19 cellular contexts compared by ENCODE assay signal in genomic region chr15:42621386-42621785, GRCh38. TPM values are rescaled to one million over a fixed set of nuclear protein-coding genes. Genes with fewer than 3 reads are reported as not detected.
A peak's percentile ranks its signal among the peaks of the same experiment; 100 is the strongest.
DNase-seq lines count a peak whose midpoint lies in the region; ATAC-seq, FAIRE-seq and TF ChIP-seq lines count a peak whose summit lies in the region.
"Had no signal": no experiment of that assay in that cellular context is flagged by ENCODE, and none has a peak within 500 bp of the region (broad histone marks: within the 10 kb centered on the region; RNA-seq: fewer than 3 reads in every experiment).

No MANE protein-coding gene starts in this region.

- no peak overlapping the region for H4K8ac ChIP-seq in H1 (ENCODE audit: extremely low read depth, insufficient read depth, low read length)

- H2BK120ac ChIP-seq in H1 (replicated peaks; ENCODE audit: low read depth, low read length), result peak overlapping the region; percentile 15

- BruUV-seq in HepG2 (replicated peaks; lab: Mats Ljungman, UMichigan), result no TSS peak

- H4K91ac ChIP-seq in H1 (replicated peaks; ENCODE audit: insufficient read length, low read length), result no peak overlapping the region

- H3K79me1 ChIP-seq in H1 (ENCODE audit: low read depth, low read length), result no peaks in the 10 kb centered on the region

- no peak for TF ChIP-seq CTCF in HepG2 (CRISPR knock-in tag; IDR thresholded peaks at IDR 0.05)
- no peak for TF ChIP-seq CTCF in right lobe of liver (IDR thresholded peaks at IDR 0.05)
- no peak for TF ChIP-seq CTCF in Loucy (conservative IDR thresholded peaks at IDR 0.05; ENCODE audit: low read length)
- TF ChIP-seq CTCF in H1 (IDR thresholded peaks at IDR 0.05; ENCODE audit: control extremely low read depth in 1 of 3, insufficient read depth in 1 of 3, low read depth in 1 of 3, low read length in 3 of 3), result no peak

- in situ Hi-C loops in HepG2 (cut with HindIII; ENCODE audit: extremely low pct_ligation_motif_present, low pct_unique_long_range_greater_than_20kb), result no loop called here

- intact Hi-C loops in HepG2 (cut with micrococcal nuclease; ENCODE audit: unreplicated experiment), result no loop called here
- intact Hi-C loops in right lobe of liver (cut with DNase I), result no loop called here
- intact Hi-C loops in activated CD4-positive, alpha-beta T cell treated with anti-CD3 and anti-CD28 coated beads, Interleukin-2, amount 10 ng/mL, durations not matched to agents 24 days and 14 days (cut with micrococcal nuclease), result no loop called here

- no peak for TF ChIP-seq POLR2A in HepG2 (IDR thresholded peaks at IDR 0.05; ENCODE audit: insufficient read depth in 1 of 2, low read depth in 2 of 2, low read length in 2 of 2)
- no peak for TF ChIP-seq POLR2A in right lobe of liver (IDR thresholded peaks at IDR 0.05)
- no peak for TF ChIP-seq POLR2A in H1 (IDR thresholded peaks at IDR 0.05; ENCODE audit: control extremely low read depth in 1 of 2, low read depth in 2 of 2, low read length in 2 of 2)

- ATAC-seq in HepG2, result no peak
- no peak for ATAC-seq in right lobe of liver
- ATAC-seq in GM18861 (IDR thresholded peaks at IDR 0.05; ENCODE audit: unreplicated experiment), result no peak
- ATAC-seq: CD8-positive, alpha-beta T cell had no signal

- H3K23ac ChIP-seq in H1 (ENCODE audit: insufficient read length), result no peak overlapping the region

- H3K4me2 ChIP-seq in HepG2 (ENCODE audit: low read depth, low read length), result no peak overlapping the region
- peak overlapping the region; percentile 3 for H3K4me2 ChIP-seq in Loucy (ENCODE audit: low read depth, low read length, poor library complexity, severe bottlenecking)
- H3K4me2 ChIP-seq in H1 (ENCODE audit: insufficient read depth in 1 of 2, low read depth in 2 of 2, low read length in 2 of 2), result no peak overlapping the region
- H3K4me2 ChIP-seq: BLaER1 had no signal

- no peaks in the 10 kb centered on the region for H3K9me3 Mint-ChIP-seq in activated CD4-positive, alpha-beta T cell treated with anti-CD3 and anti-CD28 coated beads, Interleukin-2, amount 10 ng/mL, durations not matched to agents 24 days and 14 days
- H3K9me3 Mint-ChIP-seq: CD8-positive, alpha-beta T cell had no signal

- 100% methylated on average over 1 of the region's 1 CpG for WGBS in HepG2 (ENCODE audit: low lambda C conversion rate)
- 92% methylated on average over 1 of the region's 1 CpG for WGBS in right lobe of liver (ENCODE audit: insufficient coverage, low coverage, low lambda C conversion rate, missing lambda C conversion rate)
- 83% methylated on average over 1 of the region's 1 CpG; no CpG with 5 or more reads in 1 of the 2 experiments for WGBS in H1 (ENCODE audit: extremely low coverage in 1 of 2, insufficient coverage in 1 of 2, insufficient read length in 1 of 2, insufficient replicate concordance in 2 of 2, low coverage in 1 of 2, low lambda C conversion rate in 2 of 2, missing lambda C conversion rate in 1 of 2), 2 experiments

- H3K9ac ChIP-seq in HepG2 (ENCODE audit: insufficient read depth, low read depth, low read length) (no peak overlapping the region), Loucy (ENCODE audit: low read depth, low read length, poor library complexity, severe bottlenecking) (no peak overlapping the region), H1 (replicated peaks in 1 of 4; ENCODE audit: extremely low read depth in 1 of 4, low read depth in 3 of 4, low read length in 3 of 4) (no peak overlapping the region)
- H3K9ac ChIP-seq: BLaER1 had no signal

- no peak overlapping the region for H4K5ac ChIP-seq in H1 (ENCODE audit: insufficient read length, low read depth, low read length)

- H3K9me3 ChIP-seq in HepG2 (ENCODE audit: low read length) (no peaks in the 10 kb centered on the region), right lobe of liver (no peaks in the 10 kb centered on the region), Loucy (ENCODE audit: insufficient read depth, low read depth, low read length) (no peaks in the 10 kb centered on the region), H1 (ENCODE audit: insufficient read depth in 2 of 2, low read depth in 1 of 2, low read length in 1 of 2) (no peaks in the 10 kb centered on the region)
- H3K9me3 ChIP-seq: BLaER1 had no signal

- no peak overlapping the region for H3K4ac ChIP-seq in H1 (replicated peaks; ENCODE audit: insufficient read length, low read depth, low read length)

- no peak overlapping the region; the same call in 1 of the 2 replicates for H2BK15ac ChIP-seq in H1 (ENCODE audit: low read length)

- no peak overlapping the region for H3K4me3 Mint-ChIP-seq in activated CD4-positive, alpha-beta T cell treated with anti-CD3 and anti-CD28 coated beads, Interleukin-2, amount 10 ng/mL, durations not matched to agents 24 days and 14 days
- H3K4me3 Mint-ChIP-seq: CD14-positive monocyte; CD8-positive, alpha-beta T cell had no signal

- TF ChIP-seq EP300 in HepG2 (IDR thresholded peaks at IDR 0.05; ENCODE audit: low read depth in 2 of 2, low read length in 2 of 2) (no peak), HepG2 (CRISPR knock-in tag; IDR thresholded peaks at IDR 0.05; ENCODE audit: borderline replicate concordance) (no peak), H1 (IDR thresholded peaks at IDR 0.05; ENCODE audit: borderline replicate concordance in 1 of 2, low read depth in 2 of 2, low read length in 2 of 2) (no peak)

- no peaks in the 10 kb centered on the region for H3K27me3 Mint-ChIP-seq in activated CD4-positive, alpha-beta T cell treated with anti-CD3 and anti-CD28 coated beads, Interleukin-2, amount 10 ng/mL, durations not matched to agents 24 days and 14 days

- POLR2A ChIA-PET in HepG2 (lab: Yijun Ruan, JAX) (no interaction called here), H1 (lab: Charles Lee; ENCODE audit: partially characterized antibody) (no interaction called here)

- no peak overlapping the region for H3K27ac Mint-ChIP-seq in activated CD4-positive, alpha-beta T cell treated with anti-CD3 and anti-CD28 coated beads, Interleukin-2, amount 10 ng/mL, durations not matched to agents 24 days and 14 days
- H3K27ac Mint-ChIP-seq: CD14-positive monocyte had no signal

- CTCF ChIA-PET in HepG2 (lab: Yijun Ruan, JAX; ENCODE audit: low intra/inter-chr PET ratio, low total read pairs) (no interaction called here), H1 (lab: Charles Lee; ENCODE audit: partially characterized antibody) (interaction anchor here (1.0 to 1.9 kb wide), 5 partner anchors 9 to 37 kb away, joined by 3 to 6 read pairs (median 4); no protein-coding TSS in a partner anchor)

- no peak overlapping the region for H3K14ac ChIP-seq in H1 (ENCODE audit: insufficient read length)

- no peak overlapping the region for H2AFZ ChIP-seq in HepG2 (ENCODE audit: low read length)
- H2AFZ ChIP-seq in Loucy (ENCODE audit: low read length), result no peak overlapping the region
- H2AFZ ChIP-seq in H1 (ENCODE audit: low read length), result no peak overlapping the region

- no peaks in the 10 kb centered on the region for H3K27me3 ChIP-seq in HepG2 (ENCODE audit: control insufficient read depth in 1 of 2, insufficient read depth in 2 of 2, low read length in 2 of 2)
- no peaks in the 10 kb centered on the region for H3K27me3 ChIP-seq in right lobe of liver
- no peaks in the 10 kb centered on the region for H3K27me3 ChIP-seq in Loucy (ENCODE audit: insufficient read depth, low read length, poor library complexity, severe bottlenecking)
- no peaks in the 10 kb centered on the region for H3K27me3 ChIP-seq in H1 (replicated peaks in 1 of 4; ENCODE audit: control insufficient read depth in 3 of 4, extremely low read depth in 1 of 4, insufficient read depth in 3 of 4, low read length in 3 of 4)
- H3K27me3 ChIP-seq: BLaER1 had no signal

- H2BK20ac ChIP-seq in H1 (ENCODE audit: low read length), result no peak overlapping the region

- DNase-seq in HepG2 (ENCODE audit: low spot score) (no peak), right lobe of liver (no peak), H1 (ENCODE audit: low read depth in 1 of 2, low spot score in 2 of 2) (no peak), H4 (ENCODE audit: low spot score) (no peak), iPS-NIHi7 (ENCODE audit: extremely low spot score) (no peak)
- DNase-seq in activated CD4-positive, alpha-beta T cell treated with anti-CD3 and anti-CD28 coated beads, Interleukin-2, amount 10 ng/mL, durations not matched to agents 24 days and 14 days, result no peak
- DNase-seq: 8988T; Calu3; CD8-positive, alpha-beta T cell; DMS53; DND-41; EL; GOT3; HCEC 1CT had no signal

- no peaks in the 10 kb centered on the region for H4K20me1 ChIP-seq in HepG2 (ENCODE audit: insufficient read depth, low read length)
- no peaks in the 10 kb centered on the region for H4K20me1 ChIP-seq in Loucy (ENCODE audit: insufficient read depth, low read length, poor library complexity, severe bottlenecking)
- H4K20me1 ChIP-seq in H1 (replicated peaks in 1 of 2; ENCODE audit: control insufficient read depth in 1 of 2, insufficient read depth in 2 of 2, low read length in 2 of 2), result no peaks in the 10 kb centered on the region
- H4K20me1 ChIP-seq: BLaER1 had no signal

- no peak overlapping the region for H3K56ac ChIP-seq in H1 (replicated peaks; ENCODE audit: insufficient read length, low read depth, low read length)

- no peak overlapping the region for H2AK5ac ChIP-seq in H1 (ENCODE audit: low read depth, low read length)

- peaks cover 4% of the 10 kb centered on the region for H3K4me1 Mint-ChIP-seq in activated CD4-positive, alpha-beta T cell treated with anti-CD3 and anti-CD28 coated beads, Interleukin-2, amount 10 ng/mL, durations not matched to agents 24 days and 14 days

- H3K9me2 ChIP-seq in Loucy (replicated peaks; ENCODE audit: low read depth, low read length), result no peaks in the 10 kb centered on the region

- H3F3A ChIP-seq in Loucy (ENCODE audit: low read depth), result peaks cover 3% of the 10 kb centered on the region; the same call in 1 of the 2 replicates

- no peak overlapping the region for H2BK5ac ChIP-seq in H1 (ENCODE audit: low read depth, low read length)

- H3K4me1 ChIP-seq in HepG2 (ENCODE audit: insufficient read depth, low read length) (peaks cover 11% of the 10 kb centered on the region), right lobe of liver (no peaks in the 10 kb centered on the region), Loucy (ENCODE audit: insufficient read depth, low read length, poor library complexity, severe bottlenecking) (peaks cover 36% of the 10 kb centered on the region), H1 (replicated peaks in 1 of 4; ENCODE audit: control insufficient read depth in 3 of 4, insufficient read depth in 4 of 4, low read length in 3 of 4) (peaks cover 2 to 10% (median 3%) of the 10 kb centered on the region in 4 experiments; a peak in 2 of 7 replicates)

- H3K4me3 ChIP-seq in HepG2 (replicated peaks in 1 of 3; ENCODE audit: insufficient read depth in 1 of 3, low read depth in 2 of 3, low read length in 3 of 3), result no peak overlapping the region
- no peak overlapping the region for H3K4me3 ChIP-seq in right lobe of liver
- H3K4me3 ChIP-seq in Loucy (ENCODE audit: low read length, poor library complexity, severe bottlenecking), result no peak overlapping the region
- no peak overlapping the region for H3K4me3 ChIP-seq in H1 (ENCODE audit: extremely low read depth in 1 of 4, insufficient read depth in 2 of 4, low read depth in 3 of 4, low read length in 4 of 4)
- H3K4me3 ChIP-seq: BLaER1 had no signal

- no peaks in the 10 kb centered on the region for H3K23me2 ChIP-seq in H1 (ENCODE audit: low read depth, low read length)

- H3K36me3 Mint-ChIP-seq in activated CD4-positive, alpha-beta T cell treated with anti-CD3 and anti-CD28 coated beads, Interleukin-2, amount 10 ng/mL, durations not matched to agents 24 days and 14 days (ENCODE audit: low read depth), result peaks cover 1% of the 10 kb centered on the region
- H3K36me3 Mint-ChIP-seq: CD14-positive monocyte; CD8-positive, alpha-beta T cell had no signal

- FAIRE-seq in HepG2 (lab: Jason Lieb, UNC) (no peak), H1 (lab: Jason Lieb, UNC) (no peak)
- FAIRE-seq: GM12891 had no signal

- H3K36me3 ChIP-seq in HepG2 (replicated peaks in 1 of 2; ENCODE audit: control insufficient read depth in 1 of 2, insufficient read depth in 2 of 2, low read length in 2 of 2), result peaks cover 2 to 4% of the 10 kb centered on the region in 2 experiments; a peak in 1 of 5 replicates
- no peaks in the 10 kb centered on the region for H3K36me3 ChIP-seq in right lobe of liver
- H3K36me3 ChIP-seq in Loucy (ENCODE audit: insufficient read depth, low read length), result no peaks in the 10 kb centered on the region
- H3K36me3 ChIP-seq in H1 (ENCODE audit: control insufficient read depth in 2 of 4, insufficient read depth in 4 of 4, low read length in 3 of 4), result no peaks in the 10 kb centered on the region

- H3K27ac ChIP-seq in HepG2 (ENCODE audit: extremely low read length, insufficient read depth, low read length) (peak overlapping the region; percentile 22), right lobe of liver (no peak overlapping the region), H1 (ENCODE audit: low read depth, low read length) (no peak overlapping the region)
- H3K27ac ChIP-seq: BLaER1 had no signal

- no peak overlapping the region for H3K18ac ChIP-seq in H1 (ENCODE audit: extremely low read depth, low read length)

- TF ChIP-seq RAD21 in HepG2 (CRISPR knock-in tag; IDR thresholded peaks at IDR 0.05), result no peak
- TF ChIP-seq RAD21 in H1 (IDR thresholded peaks at IDR 0.05 in 1 of 2, conservative IDR thresholded peaks at IDR 0.05 in 1 of 2; ENCODE audit: low read depth in 2 of 2, low read length in 2 of 2), result no peak

- H3K79me2 ChIP-seq in HepG2 (ENCODE audit: insufficient read depth, low read length) (no peaks in the 10 kb centered on the region), Loucy (ENCODE audit: insufficient read depth, low read length) (peaks cover 13% of the 10 kb centered on the region; the same call in 1 of the 2 replicates), H1 (ENCODE audit: control insufficient read depth in 1 of 2, insufficient read depth in 2 of 2, low read length in 2 of 2) (no peaks in the 10 kb centered on the region)

- no peak overlapping the region for H2BK12ac ChIP-seq in H1 (ENCODE audit: low read depth, low read length)

RNA-seq across cellular contexts. Expression of gene STARD9, which starts 46.0 kb away (rescaled TPM):
- 2.7 and 5.3 TPM in 2 replicates for total RNA-seq in HepG2 (2016; rRNA removed; fragmentation: Illumina TruSeq; extraction: Trizol)
- total RNA-seq in HepG2 (2016; cell fraction: cytosol; rRNA removed; fragmentation: Illumina TruSeq; extraction: Trizol; ENCODE audit: low read depth), result 1.0 and 1.3 TPM in 2 replicates
- total RNA-seq in HepG2 (2016; cell fraction: insoluble cytoplasmic fraction; rRNA removed; fragmentation: Illumina TruSeq; extraction: Trizol), result 2.6 and 4.9 TPM in 2 replicates
- total RNA-seq in HepG2 (2016; cell fraction: membrane; rRNA removed; fragmentation: Illumina TruSeq; extraction: Trizol), result 0.86 and 1.4 TPM in 2 replicates
- total RNA-seq in HepG2 (2016; cell fraction: nucleus; rRNA removed; fragmentation: Illumina TruSeq; extraction: Trizol), result 9.0 and 12.9 TPM in 2 replicates
- 7.5 and 9.0 TPM in 2 replicates for polyA plus RNA-seq in HepG2 (2011; rRNA removed)
- 1.7 and 1.9 TPM in 2 replicates for polyA plus RNA-seq in HepG2 (2011; cell fraction: cytosol; rRNA removed)
- polyA plus RNA-seq in HepG2 (2011; cell fraction: nucleus; rRNA removed), result 57.0 and 60.2 TPM in 2 replicates
- 5.9 and 8.8 TPM in 2 replicates for polyA plus RNA-seq in HepG2 (2012)
- 0.23 and 0.53 TPM in 2 replicates for polyA plus RNA-seq in HepG2 (2016; cell fraction: cytosol; fragmentation: Illumina TruSeq; extraction: Trizol; ENCODE audit: low read depth)
- polyA plus RNA-seq in HepG2 (2016; cell fraction: insoluble cytoplasmic fraction; fragmentation: Illumina TruSeq; extraction: Trizol; ENCODE audit: low read depth), result 1.4 and 1.8 TPM in 2 replicates
- polyA plus RNA-seq in HepG2 (2016; cell fraction: membrane; fragmentation: Illumina TruSeq; extraction: Trizol; ENCODE audit: low read depth), result 0.34 and 0.55 TPM in 2 replicates
- polyA plus RNA-seq in HepG2 (2016; cell fraction: nucleus; fragmentation: Illumina TruSeq; extraction: Trizol; ENCODE audit: insufficient read depth, low read depth), result 20.5 and 20.8 TPM in 2 replicates
- polyA minus RNA-seq in HepG2 (2011; rRNA and poly(A)+ RNA removed; ENCODE audit: low replicate concordance), result 8.8 and 8.9 TPM in 2 replicates
- 1.9 and 2.0 TPM in 2 replicates for polyA minus RNA-seq in HepG2 (2011; cell fraction: cytosol; rRNA and poly(A)+ RNA removed)
- 28.7 and 30.3 TPM in 2 replicates for polyA minus RNA-seq in HepG2 (2011; cell fraction: nucleus; rRNA and poly(A)+ RNA removed)
- 1 to 10 TPM in 5 of 6 experiments, under 1 TPM in 1; 0.70 to 3.1 (median 1.5) TPM for total RNA-seq in right lobe of liver
- 6.0 and 7.0 TPM in 2 replicates for total RNA-seq in H1 (2021; fragmentation: NEBNext Ultra II Directional; extraction: Animal tissue kit (Norgen Biotek cat#: 25700))
- 2.8 and 3.3 TPM in 2 replicates for polyA plus RNA-seq in H1 (2011; rRNA removed)
- polyA plus RNA-seq in H1 (2011; cell fraction: cytosol; rRNA removed), result 3.2 TPM
- polyA plus RNA-seq in H1 (2011; cell fraction: nucleus; rRNA removed), result 17.0 TPM
- polyA plus RNA-seq in H1 (2012, experiment 1 of 2), result 4.0 to 5.0 TPM (median 4.5 TPM) in 4 replicates
- 0.31 TPM for polyA plus RNA-seq in H1 (2012, experiment 2 of 2)
- polyA plus RNA-seq in H1 (2013, experiment 1 of 2), result 2.6 TPM
- 2.0 TPM for polyA plus RNA-seq in H1 (2013, experiment 2 of 2)
- polyA minus RNA-seq in H1 (2011; rRNA and poly(A)+ RNA removed), result 12.2 and 14.3 TPM in 2 replicates
- 4.0 TPM for polyA minus RNA-seq in H1 (2011; cell fraction: cytosol; rRNA and poly(A)+ RNA removed)
- 16.6 TPM for polyA minus RNA-seq in H1 (2011; cell fraction: nucleus; rRNA and poly(A)+ RNA removed)
- 0.70 and 0.88 TPM in 2 replicates for total RNA-seq in H4 (2014; rRNA removed; shearing (Covaris generic))
- total RNA-seq in activated CD4-positive, alpha-beta T cell treated with anti-CD3 and anti-CD28 coated beads, Interleukin-2, amount 10 ng/mL, durations not matched to agents 24 days and 14 days, result 7.2 and 8.8 TPM in 2 replicates
- polyA plus RNA-seq: CD14-positive monocyte had no signal
